1 cellular context compared by ENCODE assay signal in genomic region chr16:86354641-86355040, GRCh38.
TF ChIP-seq lines count a peak whose summit lies in the region.

No MANE protein-coding gene starts in this region.

TF ChIP-seq in WTC11, 78 proteins besides CTCF, POLR2A, EP300 and RAD21 (continued from another document):
- TF ChIP-seq PRDM15 (CRISPR knock-in tag; IDR thresholded peaks at IDR 0.05) = peak; percentile 65
